ENCODE assay signal across 25 cellular contexts in the genomic region with DNA sequence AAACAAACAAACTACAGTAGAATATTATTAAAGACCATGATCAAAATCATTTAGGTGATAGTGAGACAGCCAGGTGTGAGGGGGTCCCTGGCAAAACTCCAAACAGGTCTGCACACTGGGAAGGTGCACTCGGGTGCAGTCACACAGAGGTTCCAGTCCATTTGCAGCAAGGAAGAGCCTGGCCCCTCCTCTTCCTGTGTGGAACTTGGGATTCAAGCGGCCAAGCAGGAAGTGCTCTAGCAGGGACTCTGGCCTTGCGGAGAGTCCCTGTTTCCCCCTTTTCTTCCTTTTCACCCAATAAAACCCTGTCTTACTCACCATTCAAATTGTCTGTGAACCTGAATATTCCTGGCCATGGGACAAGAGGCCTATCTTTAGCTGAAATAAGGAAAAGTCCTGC.
"Had no signal": no experiment of that assay in that cellular context is flagged by ENCODE, and none has a peak within 500 bp of the region (broad histone marks: within the 10 kb centered on the region; RNA-seq: fewer than 3 reads in every experiment).

No MANE protein-coding gene starts in this region.

- H3K4me1 ChIP-seq: colonic mucosa, gastrocnemius medialis, right atrium auricular region, suprapubic skin, tibial nerve, vagina had no signal

- ATAC-seq: activated CD4-positive, CD25-positive, alpha-beta regulatory T cell treated with anti-CD3 and anti-CD28 coated beads, Interleukin-2, amount 50 U/mL, for 24 hours; gastrocnemius medialis; naive thymus-derived CD4-positive, alpha-beta T cell had no signal

- H3K4me3 ChIP-seq: cardiac muscle cell, colonic mucosa, gastrocnemius medialis, hepatocyte, right atrium auricular region, suprapubic skin, tibial nerve, vagina had no signal

- H3K36me3 ChIP-seq: cardiac muscle cell, colonic mucosa, gastrocnemius medialis, right atrium auricular region, suprapubic skin, tibial nerve, vagina had no signal

- DNase-seq: activated CD4-positive, alpha-beta T cell treated with anti-CD3 and anti-CD28 coated beads for 48 hours; activated CD4-positive, alpha-beta T cell treated with anti-CD3 and anti-CD28 coated beads, Interleukin-2, amount 50 U/mL, for 48 hours; activated CD8-positive, alpha-beta memory T cell treated with anti-CD3 and anti-CD28 coated beads for 24 hours; activated effector memory CD4-positive, alpha-beta T cell treated with Interleukin-2 at 50 U/mL for 16 hours; activated naive CD4-positive, alpha-beta T cell treated with Interleukin-2 at 50 U/mL for 16 hours; anterior cingulate cortex; cerebellar nuclear complex; colonic mucosa; effector memory CD4-positive, alpha-beta T cell; erythroblast; gastrocnemius medialis; glutamatergic neuron; kidney; midbrain; naive thymus-derived CD4-positive, alpha-beta T cell; stimulated activated naive CD4-positive, alpha-beta T cell; T-helper 1 cell had no signal

- H3K79me2 ChIP-seq: hepatocyte had no signal

- H2AFZ ChIP-seq: hepatocyte had no signal

- H3K27ac ChIP-seq: cardiac muscle cell, colonic mucosa, gastrocnemius medialis, hepatocyte, right atrium auricular region, suprapubic skin, tibial nerve, vagina, VCaP had no signal

- H3K4me2 ChIP-seq: hepatocyte had no signal

- H3K27me3 ChIP-seq: cardiac muscle cell, colonic mucosa, gastrocnemius medialis, hepatocyte, right atrium auricular region, suprapubic skin, tibial nerve, vagina had no signal

- H3K9me3 ChIP-seq: colonic mucosa, gastrocnemius medialis, right atrium auricular region, suprapubic skin, tibial nerve, vagina had no signal
